In genomic region chr21:39186676-39187075, GRCh38 we compare ENCODE assay signal across 22 cellular contexts. TPM values are rescaled to one million over a fixed set of nuclear protein-coding genes. Genes with fewer than 3 reads are reported as not detected.
DNase-seq lines count a peak whose midpoint lies in the region; ATAC-seq and TF ChIP-seq lines count a peak whose summit lies in the region.
"Had no signal": no experiment of that assay in that cellular context is flagged by ENCODE, and none has a peak within 500 bp of the region (broad histone marks: within the 10 kb centered on the region; RNA-seq: fewer than 3 reads in every experiment).

No MANE protein-coding gene starts in this region.

- H3K4me3 ChIP-seq in mesodermal cell (ENCODE audit: extremely low read depth, insufficient read depth, low read length, poor library complexity, severe bottlenecking), result no peak overlapping the region
- H3K4me3 ChIP-seq: left lung, ovary, sigmoid colon, stomach, uterus had no signal

- POLR2A ChIA-PET in CD4-positive, alpha-beta T cell (lab: Charles Lee), result no interaction called here
- POLR2A ChIA-PET in WTC11 (lab: Charles Lee), result no interaction called here

- no peaks in the 10 kb centered on the region for H3K9me3 Mint-ChIP-seq in CD4-positive, alpha-beta T cell
- H3K9me3 Mint-ChIP-seq in WTC11, result no peaks in the 10 kb centered on the region
- H3K9me3 Mint-ChIP-seq: activated naive CD4-positive, alpha-beta T cell treated with anti-CD3 and anti-CD28 coated beads, Interleukin-2, amount 10 ng/mL, durations not matched to agents 7 days and 5 days had no signal

- no peak overlapping the region for H3K27ac ChIP-seq in CD4-positive, alpha-beta T cell (ENCODE audit: low read depth, low read length)
- peak overlapping the region; percentile 33 for H3K27ac ChIP-seq in mesodermal cell (ENCODE audit: low read depth, low read length, severe bottlenecking)
- H3K27ac ChIP-seq: left lung, ovary, stomach, uterus had no signal

- peaks cover 66% of the 10 kb centered on the region for H3K4me1 Mint-ChIP-seq in CD4-positive, alpha-beta T cell (ENCODE audit: low read depth)
- peaks cover 40% of the 10 kb centered on the region for H3K4me1 Mint-ChIP-seq in WTC11

- intact Hi-C loops in CD4-positive, alpha-beta T cell (cut with DNase I, micrococcal nuclease), result no loop called here

- peak overlapping the region; percentile 76 for H3K27ac Mint-ChIP-seq in CD4-positive, alpha-beta T cell
- H3K27ac Mint-ChIP-seq in WTC11, result peak overlapping the region; percentile 48
- H3K27ac Mint-ChIP-seq: activated CD4-positive, alpha-beta T cell treated with anti-CD3 and anti-CD28 coated beads for 36 hours; activated naive CD4-positive, alpha-beta T cell treated with anti-CD3 and anti-CD28 coated beads, Interleukin-2, amount 10 ng/mL, durations not matched to agents 7 days and 5 days had no signal

- CTCF ChIA-PET in CD4-positive, alpha-beta T cell (lab: Charles Lee), result no interaction called here
- CTCF ChIA-PET in WTC11 (lab: Charles Lee), result no interaction called here

- TF ChIP-seq CTCF in CD4-positive, alpha-beta T cell (IDR thresholded peaks at IDR 0.05), result no peak
- no peak for TF ChIP-seq CTCF in WTC11 (IDR thresholded peaks at IDR 0.05)

- H3K9me3 ChIP-seq in CD4-positive, alpha-beta T cell (ENCODE audit: control insufficient read depth, low read length), result no peaks in the 10 kb centered on the region
- no peaks in the 10 kb centered on the region for H3K9me3 ChIP-seq in mesodermal cell (ENCODE audit: control insufficient read depth, low read length)
- H3K9me3 ChIP-seq: left lung, ovary, sigmoid colon, stomach, uterus had no signal

- no peaks in the 10 kb centered on the region for H3K36me3 ChIP-seq in mesodermal cell (ENCODE audit: control insufficient read depth, insufficient read depth, low read length)
- H3K36me3 ChIP-seq: left lung, ovary, sigmoid colon, uterus had no signal

- H3K27me3 Mint-ChIP-seq in CD4-positive, alpha-beta T cell, result no peaks in the 10 kb centered on the region
- no peaks in the 10 kb centered on the region for H3K27me3 Mint-ChIP-seq in WTC11 (ENCODE audit: low read depth)
- H3K27me3 Mint-ChIP-seq: activated CD4-positive, alpha-beta T cell treated with anti-CD3 and anti-CD28 coated beads for 36 hours; activated naive CD4-positive, alpha-beta T cell treated with anti-CD3 and anti-CD28 coated beads, Interleukin-2, amount 10 ng/mL, durations not matched to agents 7 days and 5 days had no signal

- no peak for DNase-seq in CD4-positive, alpha-beta T cell
- DNase-seq in EH (ENCODE audit: low read depth) (peak; percentile 10), WTC11 (ENCODE audit: low spot score) (no peak), AML-193 (lab: John Stamatoyannopoulos, UW) (no peak), islet precursor cell (no peak), medulla oblongata (ENCODE audit: extremely low spot score) (no peak)
- DNase-seq: activated CD4-positive, alpha-beta T cell treated with anti-CD3 and anti-CD28 coated beads for 36 hours; activated CD8-positive, alpha-beta memory T cell treated with anti-CD3 and anti-CD28 coated beads, Interleukin-2, amount 50 U/mL, for 4 hours; activated naive CD4-positive, alpha-beta T cell treated with anti-CD3 and anti-CD28 coated beads, Interleukin-2, amount 10 ng/mL, durations not matched to agents 7 days and 5 days; dermis blood vessel endothelial cell; GDM1; left lung; NCI-H1105 treated with DMSO at 0.1 percent for 48 hours; NCI-H2171 treated with DMSO at 0.1 percent for 48 hours; NCI-H82; ovary; sigmoid colon; stimulated activated CD4-positive, alpha-beta T cell treated with anti-CD3 and anti-CD28 coated beads, Interleukin-1b, Interleukin-23, amount 100 ng/mL, for 48 hours; stomach; uterus had no signal

- H3K36me3 Mint-ChIP-seq in CD4-positive, alpha-beta T cell (ENCODE audit: low read depth), result peaks cover 20% of the 10 kb centered on the region
- H3K36me3 Mint-ChIP-seq in WTC11, result no peaks in the 10 kb centered on the region; the same call in 1 of the 2 replicates

- H3K4me3 Mint-ChIP-seq in CD4-positive, alpha-beta T cell, result peak overlapping the region; percentile 12
- H3K4me3 Mint-ChIP-seq in WTC11, result no peak overlapping the region
- H3K4me3 Mint-ChIP-seq: activated CD4-positive, alpha-beta T cell treated with anti-CD3 and anti-CD28 coated beads for 36 hours; activated naive CD4-positive, alpha-beta T cell treated with anti-CD3 and anti-CD28 coated beads, Interleukin-2, amount 10 ng/mL, durations not matched to agents 7 days and 5 days had no signal

- H3K4me1 ChIP-seq in mesodermal cell (ENCODE audit: control insufficient read depth, insufficient read depth, low read length, poor library complexity, severe bottlenecking), result peaks cover 10% of the 10 kb centered on the region
- H3K4me1 ChIP-seq: uterus had no signal

- ATAC-seq in CD4-positive, alpha-beta T cell (ENCODE audit: poor library complexity), result no peak
- ATAC-seq in WTC11, result no peak
- ATAC-seq: activated CD4-positive, alpha-beta T cell treated with anti-CD3 and anti-CD28 coated beads for 36 hours; left lung; SK-N-SH treated with all-trans-retinoic acid at 6 μM for 48 hours had no signal

- H3K27me3 ChIP-seq in CD4-positive, alpha-beta T cell (ENCODE audit: control insufficient read depth, insufficient read depth, low read length), result no peaks in the 10 kb centered on the region
- H3K27me3 ChIP-seq: left lung, ovary, sigmoid colon, stomach, uterus had no signal

TF ChIP-seq in WTC11, 78 proteins besides CTCF, POLR2A, EP300 and RAD21 (continues in another document):
- TF ChIP-seq FOXJ3 (CRISPR knock-in tag; IDR thresholded peaks at IDR 0.05; ENCODE audit: borderline replicate concordance), result no peak
- TF ChIP-seq ZNF425 (CRISPR knock-in tag; conservative IDR thresholded peaks at IDR 0.05), result no peak
- TF ChIP-seq MXD4 (CRISPR knock-in tag; IDR thresholded peaks at IDR 0.05; ENCODE audit: borderline replicate concordance), result no peak
- TF ChIP-seq FOXP1 (CRISPR knock-in tag; IDR thresholded peaks at IDR 0.05; ENCODE audit: borderline replicate concordance), result no peak
- no peak for TF ChIP-seq SMAD3 (CRISPR knock-in tag; IDR thresholded peaks at IDR 0.05; ENCODE audit: borderline replicate concordance)
- no peak for TF ChIP-seq ZNF263 (CRISPR knock-in tag; IDR thresholded peaks at IDR 0.05; ENCODE audit: low read depth)
- TF ChIP-seq ATF1 (CRISPR knock-in tag; IDR thresholded peaks at IDR 0.05), result no peak
- TF ChIP-seq GABPB1 (CRISPR knock-in tag; IDR thresholded peaks at IDR 0.05), result no peak
- TF ChIP-seq, protein P1, sequence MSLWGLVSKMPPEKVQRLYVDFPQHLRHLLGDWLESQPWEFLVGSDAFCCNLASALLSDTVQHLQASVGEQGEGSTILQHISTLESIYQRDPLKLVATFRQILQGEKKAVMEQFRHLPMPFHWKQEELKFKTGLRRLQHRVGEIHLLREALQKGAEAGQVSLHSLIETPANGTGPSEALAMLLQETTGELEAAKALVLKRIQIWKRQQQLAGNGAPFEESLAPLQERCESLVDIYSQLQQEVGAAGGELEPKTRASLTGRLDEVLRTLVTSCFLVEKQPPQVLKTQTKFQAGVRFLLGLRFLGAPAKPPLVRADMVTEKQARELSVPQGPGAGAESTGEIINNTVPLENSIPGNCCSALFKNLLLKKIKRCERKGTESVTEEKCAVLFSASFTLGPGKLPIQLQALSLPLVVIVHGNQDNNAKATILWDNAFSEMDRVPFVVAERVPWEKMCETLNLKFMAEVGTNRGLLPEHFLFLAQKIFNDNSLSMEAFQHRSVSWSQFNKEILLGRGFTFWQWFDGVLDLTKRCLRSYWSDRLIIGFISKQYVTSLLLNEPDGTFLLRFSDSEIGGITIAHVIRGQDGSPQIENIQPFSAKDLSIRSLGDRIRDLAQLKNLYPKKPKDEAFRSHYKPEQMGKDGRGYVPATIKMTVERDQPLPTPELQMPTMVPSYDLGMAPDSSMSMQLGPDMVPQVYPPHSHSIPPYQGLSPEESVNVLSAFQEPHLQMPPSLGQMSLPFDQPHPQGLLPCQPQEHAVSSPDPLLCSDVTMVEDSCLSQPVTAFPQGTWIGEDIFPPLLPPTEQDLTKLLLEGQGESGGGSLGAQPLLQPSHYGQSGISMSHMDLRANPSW (CRISPR knock-in tag; conservative IDR thresholded peaks at IDR 0.05; ENCODE audit: low read depth), result no peak
- TF ChIP-seq HMGXB4 (CRISPR knock-in tag; IDR thresholded peaks at IDR 0.05), result no peak

RNA-seq across cellular contexts. Expression of gene PSMG1, which starts 3.4 kb away (rescaled TPM):
- total RNA-seq in CD4-positive, alpha-beta T cell, result 1 to 10 TPM; 7.8 to 7.9 TPM
- 64.0 to 70.4 TPM (median 68.6 TPM) in 3 replicates for total RNA-seq in WTC11 (2021)
- polyA plus RNA-seq in mesodermal cell (2013, experiment 1 of 2), result 45.5 TPM
- 50.1 TPM for polyA plus RNA-seq in mesodermal cell (2013, experiment 2 of 2)
